In the genomic region with DNA sequence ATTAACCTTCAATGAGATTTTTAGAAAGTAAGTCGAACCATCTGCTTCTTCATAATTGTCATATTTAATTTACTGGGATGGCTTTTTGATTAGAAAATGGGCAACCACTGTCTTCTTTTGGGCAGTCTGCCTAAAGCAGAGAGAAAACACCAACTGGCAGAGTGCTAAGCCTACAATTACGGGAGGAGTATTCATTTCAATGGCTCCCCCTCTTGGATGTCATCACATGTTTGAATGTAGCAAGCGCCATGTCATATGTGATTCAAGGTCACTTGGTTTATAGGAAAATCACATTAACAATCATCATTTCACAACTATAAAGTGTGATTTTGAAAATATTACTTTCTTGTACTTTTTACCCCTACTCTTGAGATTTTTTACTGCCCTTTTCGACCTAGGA, we compare ENCODE assay signal across 19 cellular contexts.
"Had no signal": no experiment of that assay in that cellular context is flagged by ENCODE, and none has a peak within 500 bp of the region (broad histone marks: within the 10 kb centered on the region; RNA-seq: fewer than 3 reads in every experiment).

No MANE protein-coding gene starts in this region.

- DNase-seq: Karpas-422; KG1; MG63; NCI-H1092; NCI-H1417; NCI-H1436 treated with DMSO at 0.1 percent for 48 hours; NCI-H1694; NCI-H187 treated with DMSO at 0.1 percent for 48 hours; NCI-H2029 treated with DMSO at 0.1 percent for 48 hours; NCI-H2171 treated with DMSO at 0.1 percent for 48 hours; NCI-H345; NCI-H510A; NCI-H524 treated with DMSO at 0.1 percent for 48 hours; NK-92 treated with Interleukin-12 subunit alpha and Interleukin-12 subunit beta, amount 100 ng/mL, for 24 hours; PC-3; SHP77; SK-N-SH; SW 1271; T-cell had no signal
